ENCODE assay signal across 9 cellular contexts in the genomic region with DNA sequence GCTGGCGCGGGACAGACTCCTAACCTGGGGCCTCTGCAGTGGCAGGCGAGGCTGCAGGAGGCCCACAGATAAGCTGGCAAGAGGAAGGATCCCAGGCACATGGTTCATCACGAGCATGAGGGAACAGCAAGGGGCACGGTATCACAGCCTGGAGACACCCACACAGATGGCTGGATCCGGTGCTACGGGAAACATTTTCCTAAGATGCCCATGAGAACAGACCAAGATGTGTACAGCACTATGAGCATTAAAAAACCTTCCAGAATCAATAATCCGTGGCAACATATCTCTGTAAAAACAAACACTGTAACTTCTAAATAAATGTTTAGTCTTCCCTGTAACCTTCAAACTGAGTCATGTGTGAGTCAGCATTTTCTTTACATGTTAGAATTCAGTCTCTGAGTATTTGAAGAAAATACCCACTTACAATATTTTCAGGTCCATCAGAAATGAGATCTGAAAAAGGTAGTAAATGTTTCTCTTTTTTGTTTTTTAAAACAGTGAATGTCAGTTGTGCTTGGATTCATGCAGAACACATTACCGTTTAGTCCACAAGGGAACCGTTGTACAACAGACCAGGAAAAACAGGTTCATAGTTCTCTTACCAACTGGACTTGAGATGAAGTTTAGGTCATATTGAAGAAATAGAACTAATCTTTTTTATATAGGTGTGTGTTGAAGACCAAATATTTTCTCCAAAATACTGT.
DNase-seq lines count a peak whose midpoint lies in the region; ATAC-seq and TF ChIP-seq lines count a peak whose summit lies in the region.
"Had no signal": no experiment of that assay in that cellular context is flagged by ENCODE, and none has a peak within 500 bp of the region (broad histone marks: within the 10 kb centered on the region; RNA-seq: fewer than 3 reads in every experiment).

No MANE protein-coding gene starts in this region.

- H3K27me3 Mint-ChIP-seq in mesothelial cell of epicardium (ENCODE audit: low read depth): no peaks in the 10 kb centered on the region
- H3K27me3 Mint-ChIP-seq in CD4-positive, alpha-beta T cell: no peaks in the 10 kb centered on the region
- no peaks in the 10 kb centered on the region for H3K27me3 Mint-ChIP-seq in T-helper 2 cell treated with Interferon-gamma antibody and Interleukin-4, amounts not matched to agents 5 μg/mL and 100 μg/mL, for 36 hours (ENCODE audit: low read depth)
- H3K27me3 Mint-ChIP-seq: memory B cell had no signal

- intact Hi-C loops in CD4-positive, alpha-beta T cell (cut with DNase I, micrococcal nuclease): loop anchor here (1.0 to 5.0 kb wide), 4 partner anchors 236 to 555 kb away; no protein-coding TSS in a partner anchor

- peaks cover 27% of the 10 kb centered on the region for H3K36me3 Mint-ChIP-seq in mesothelial cell of epicardium
- no peaks in the 10 kb centered on the region for H3K36me3 Mint-ChIP-seq in CD4-positive, alpha-beta T cell (ENCODE audit: low read depth)
- no peaks in the 10 kb centered on the region for H3K36me3 Mint-ChIP-seq in T-helper 2 cell treated with Interferon-gamma antibody and Interleukin-4, amounts not matched to agents 5 μg/mL and 100 μg/mL, for 36 hours (ENCODE audit: low read depth)
- H3K36me3 Mint-ChIP-seq: memory B cell had no signal

- H3K27ac Mint-ChIP-seq in mesothelial cell of epicardium: peak overlapping the region; percentile 70
- no peak overlapping the region for H3K27ac Mint-ChIP-seq in CD4-positive, alpha-beta T cell
- no peak overlapping the region for H3K27ac Mint-ChIP-seq in T-helper 2 cell treated with Interferon-gamma antibody and Interleukin-4, amounts not matched to agents 5 μg/mL and 100 μg/mL, for 36 hours
- H3K27ac Mint-ChIP-seq: memory B cell had no signal

- no peaks in the 10 kb centered on the region for H3K27me3 ChIP-seq in CD4-positive, alpha-beta T cell (ENCODE audit: control insufficient read depth, insufficient read depth, low read length)

- POLR2A ChIA-PET in CD4-positive, alpha-beta T cell (lab: Charles Lee): interaction anchor here (1.6 kb wide), 1 partner anchor 236 kb away, joined by 6 read pairs; no protein-coding TSS in a partner anchor
- POLR2A ChIA-PET in GM10248 (lab: Yijun Ruan, JAX): no interaction called here

- H3K4me1 Mint-ChIP-seq in mesothelial cell of epicardium: peaks cover 12% of the 10 kb centered on the region
- H3K4me1 Mint-ChIP-seq in CD4-positive, alpha-beta T cell (ENCODE audit: low read depth): no peaks in the 10 kb centered on the region
- no peaks in the 10 kb centered on the region for H3K4me1 Mint-ChIP-seq in T-helper 2 cell treated with Interferon-gamma antibody and Interleukin-4, amounts not matched to agents 5 μg/mL and 100 μg/mL, for 36 hours (ENCODE audit: low read depth)
- H3K4me1 Mint-ChIP-seq: memory B cell had no signal

- DNase-seq in AG08395 (ENCODE audit: low spot score) (peak; percentile 70), LHCN-M2 (ENCODE audit: low read depth) (peak; percentile 74), cardiac fibroblast (ENCODE audit: low read depth in 2 of 2) (peak; percentile 59 to 81), mesothelial cell of epicardium (ENCODE audit: low spot score in 2 of 2, unreplicated experiment in 2 of 2) (no peak), GM10248 (ENCODE audit: extremely low spot score) (no peak)
- DNase-seq in CD4-positive, alpha-beta T cell: no peak
- DNase-seq in T-helper 2 cell treated with Interferon-gamma antibody and Interleukin-4, amounts not matched to agents 5 μg/mL and 100 μg/mL, for 36 hours (ENCODE audit: low spot score): no peak

- ATAC-seq in CD4-positive, alpha-beta T cell (ENCODE audit: poor library complexity): no peak
- no peak for ATAC-seq in GM21576 (IDR thresholded peaks at IDR 0.05; ENCODE audit: unreplicated experiment)

- no peak overlapping the region for H3K27ac ChIP-seq in CD4-positive, alpha-beta T cell (ENCODE audit: low read depth, low read length)

- H3K9me3 Mint-ChIP-seq in mesothelial cell of epicardium: no peaks in the 10 kb centered on the region
- no peaks in the 10 kb centered on the region for H3K9me3 Mint-ChIP-seq in CD4-positive, alpha-beta T cell
- H3K9me3 Mint-ChIP-seq in T-helper 2 cell treated with Interferon-gamma antibody and Interleukin-4, amounts not matched to agents 5 μg/mL and 100 μg/mL, for 36 hours: no peaks in the 10 kb centered on the region
- H3K9me3 Mint-ChIP-seq: memory B cell had no signal

- CTCF ChIA-PET in CD4-positive, alpha-beta T cell (lab: Charles Lee): interaction anchor here (1.7 to 3.5 kb wide), 2 partner anchors 14 to 645 kb away, joined by 6 to 19 read pairs; no protein-coding TSS in a partner anchor
- CTCF ChIA-PET in GM10248 (lab: Yijun Ruan, JAX): interaction anchor here (1.1 to 5.3 kb wide), 32 partner anchors 9 to 705 kb away, joined by 3 to 52 read pairs (median 9); a partner anchor contains a TSS

- TF ChIP-seq CTCF in cardiac fibroblast (IDR thresholded peaks at IDR 0.05; ENCODE audit: low read depth, low read length) (no peak), mesothelial cell of epicardium (IDR thresholded peaks at IDR 0.05; ENCODE audit: unreplicated experiment) (no peak), GM10248 (IDR thresholded peaks at IDR 0.05; ENCODE audit: control extremely low read depth, extremely low read depth, low read depth, missing control alignments) (no peak)
- TF ChIP-seq CTCF in CD4-positive, alpha-beta T cell (IDR thresholded peaks at IDR 0.05): no peak

- no peak overlapping the region for H3K4me3 ChIP-seq in cardiac fibroblast (replicated peaks in 1 of 2; ENCODE audit: low read depth in 2 of 2, low read length in 2 of 2)

- H3K4me3 Mint-ChIP-seq in mesothelial cell of epicardium: no peak overlapping the region
- H3K4me3 Mint-ChIP-seq in CD4-positive, alpha-beta T cell: no peak overlapping the region
- no peak overlapping the region for H3K4me3 Mint-ChIP-seq in T-helper 2 cell treated with Interferon-gamma antibody and Interleukin-4, amounts not matched to agents 5 μg/mL and 100 μg/mL, for 36 hours
- H3K4me3 Mint-ChIP-seq: memory B cell had no signal

- H3K9me3 ChIP-seq in CD4-positive, alpha-beta T cell (ENCODE audit: control insufficient read depth, low read length): no peaks in the 10 kb centered on the region

Comparison
In these comparisons a context has a peak if more than half of its experiments do, and no peak if none do; other contexts are left out.
1. DNase-seq: peak in AG08395 (single experiment), LHCN-M2 (single experiment) and cardiac fibroblast (2 of 2); none in mesothelial cell of epicardium (0 of 2), CD4-positive, alpha-beta T cell (0 of 10), T-helper 2 cell treated with Interferon-gamma antibody and Interleukin-4, amounts not matched to agents 5 μg/mL and 100 μg/mL, for 36 hours (single experiment) and GM10248 (single experiment).